ENCODE assay signal across 5 cellular contexts in genomic region chr1:92354259-92354658, GRCh38.
"Had no signal": no experiment of that assay in that cellular context is flagged by ENCODE, and none has a peak within 500 bp of the region (broad histone marks: within the 10 kb centered on the region; RNA-seq: fewer than 3 reads in every experiment).

No MANE protein-coding gene starts in this region.

- H3K4me3 ChIP-seq: GM23338, K562 had no signal

- DNase-seq: H9, HCEC 1CT, IMR-90 had no signal

- ATAC-seq: GM23338, K562 had no signal
